10 cellular contexts compared by ENCODE assay signal in genomic region chr13:104318121-104318520, GRCh38.
DNase-seq lines count a peak whose midpoint lies in the region; ATAC-seq and TF ChIP-seq lines count a peak whose summit lies in the region.
"Had no signal": no experiment of that assay in that cellular context is flagged by ENCODE, and none has a peak within 500 bp of the region (broad histone marks: within the 10 kb centered on the region; RNA-seq: fewer than 3 reads in every experiment).

No MANE protein-coding gene starts in this region.

- H3K79me2 ChIP-seq in smooth muscle cell (ENCODE audit: low read depth), result no peaks in the 10 kb centered on the region

- no peaks in the 10 kb centered on the region for H3F3A ChIP-seq in smooth muscle cell (ENCODE audit: low read depth)

- intact Hi-C loops in cardiac septum (cut with DNase I), result no loop called here

- H3K36me3 ChIP-seq in cardiac muscle cell (no peaks in the 10 kb centered on the region), smooth muscle cell (ENCODE audit: low read depth) (no peaks in the 10 kb centered on the region)

- DNase-seq in cardiac muscle cell (ENCODE audit: low read depth in 1 of 2, low spot score in 1 of 2) (peak; percentile 9 to 69), cardiac septum (ENCODE audit: low spot score) (no peak), SHP77 treated with DMSO at 0.1 percent for 48 hours (lab: John Stamatoyannopoulos, UW) (peak; percentile 21), foreskin fibroblast (peak; percentile 15 to 48), smooth muscle cell (lab: John Stamatoyannopoulos, UW; ENCODE audit: unreplicated experiment) (no peak)
- no peak for DNase-seq in activated CD8-positive, alpha-beta memory T cell treated with anti-CD3 and anti-CD28 coated beads, Interleukin-2, amount 50 U/mL, for 48 hours
- DNase-seq: naive B cell had no signal

- H3K4me1 ChIP-seq in cardiac muscle cell (ENCODE audit: low read depth), result no peaks in the 10 kb centered on the region
- no peaks in the 10 kb centered on the region for H3K4me1 ChIP-seq in smooth muscle cell (ENCODE audit: low read depth)

- no peak overlapping the region for H3K4me2 ChIP-seq in smooth muscle cell

- no peak overlapping the region for H3K9ac ChIP-seq in smooth muscle cell (ENCODE audit: low read depth)

- H3K9me3 ChIP-seq in cardiac muscle cell (ENCODE audit: low read depth), result no peaks in the 10 kb centered on the region
- no peaks in the 10 kb centered on the region for H3K9me3 ChIP-seq in smooth muscle cell (replicated peaks; ENCODE audit: low read depth)

- H3K4me3 ChIP-seq in cardiac muscle cell (no peak overlapping the region), foreskin fibroblast (ENCODE audit: low read depth in 1 of 2, low read length in 2 of 2) (no peak overlapping the region), smooth muscle cell (no peak overlapping the region)

- 39% methylated on average over 1 of the region's 1 CpG for whole genome bisulfite sequencing in smooth muscle cell (ENCODE audit: low lambda C conversion rate)

- H3K27me3 ChIP-seq in cardiac muscle cell (no peaks in the 10 kb centered on the region), smooth muscle cell (ENCODE audit: low read depth) (no peaks in the 10 kb centered on the region)

- no peaks in the 10 kb centered on the region for H4K20me1 ChIP-seq in smooth muscle cell (ENCODE audit: low read depth)

- no peak overlapping the region for H2AFZ ChIP-seq in smooth muscle cell (ENCODE audit: low read depth)

- no peak for ATAC-seq in GM21619 (IDR thresholded peaks at IDR 0.05; ENCODE audit: unreplicated experiment)
- no peak for ATAC-seq in GM21367 (IDR thresholded peaks at IDR 0.05; ENCODE audit: unreplicated experiment)
- ATAC-seq: esophagus mucosa had no signal

- H3K27ac ChIP-seq in cardiac muscle cell, result no peak overlapping the region
- H3K27ac ChIP-seq in smooth muscle cell (ENCODE audit: low read depth), result no peak overlapping the region

- TF ChIP-seq CTCF in cardiac muscle cell (IDR thresholded peaks at IDR 0.05; ENCODE audit: low read depth, low read length) (peak; percentile 54), foreskin fibroblast (IDR thresholded peaks at IDR 0.05; ENCODE audit: low read depth, low read length) (peak; percentile 38), smooth muscle cell (IDR thresholded peaks at IDR 0.05; ENCODE audit: borderline replicate concordance, insufficient read depth, poor library complexity, severe bottlenecking) (peak; percentile 26)

Comparison
In these comparisons a context has a peak if more than half of its experiments do, and no peak if none do; other contexts are left out.
1. DNase-seq: peak in cardiac muscle cell (2 of 2), SHP77 treated with DMSO at 0.1 percent for 48 hours (single experiment) and foreskin fibroblast (2 of 2); none in cardiac septum (single experiment), smooth muscle cell (single experiment) and activated CD8-positive, alpha-beta memory T cell treated with anti-CD3 and anti-CD28 coated beads, Interleukin-2, amount 50 U/mL, for 48 hours (single experiment).
2. Peak in every context shown above with its lines, with median percentiles within 50 percentile points of each other: CTCF ChIP-seq.